Comparison of ENCODE assay signal across 8 cellular contexts in genomic region chr6:29926795-29927427, GRCh38. TPM values are rescaled to one million over a fixed set of nuclear protein-coding genes. Genes with fewer than 3 reads are reported as not detected.
DNase-seq lines count a peak whose midpoint lies in the region; ATAC-seq and TF ChIP-seq lines count a peak whose summit lies in the region.

No MANE protein-coding gene starts in this region.

- H3K27me3 ChIP-seq in AG04450 (ENCODE audit: control insufficient read depth, insufficient read depth, low read length): peaks cover 7% of the 10 kb centered on the region
- H3K27me3 ChIP-seq in MM.1S (replicated peaks; ENCODE audit: insufficient read depth, low read length): no peaks in the 10 kb centered on the region

- H3K4me1 ChIP-seq in MM.1S (ENCODE audit: low read length): no peaks in the 10 kb centered on the region

- TF ChIP-seq CTCF in AG04450 (IDR thresholded peaks at IDR 0.05; ENCODE audit: low read depth, low read length) (no peak), MM.1S (IDR thresholded peaks at IDR 0.05; ENCODE audit: low read length) (no peak)

- no peaks in the 10 kb centered on the region for H4K20me1 ChIP-seq in MM.1S (ENCODE audit: insufficient read depth, low read length)

- no peaks in the 10 kb centered on the region for H3K79me2 ChIP-seq in MM.1S (ENCODE audit: low read length)

- H3K27ac ChIP-seq in AG04450 (ENCODE audit: low read depth, low read length) (no peak overlapping the region), MM.1S (ENCODE audit: low read length) (no peak overlapping the region)

- CTCF ChIA-PET in AG04450 (lab: Charles Lee): no interaction called here

- no peak overlapping the region for H3K4me2 ChIP-seq in MM.1S (ENCODE audit: low read depth, low read length)

- DNase-seq in AG04450 (ENCODE audit: low read depth, low spot score) (no peak), MM.1S (peak; percentile 29), dermis blood vessel endothelial cell (peak; percentile 49), lung microvascular endothelial cell (ENCODE audit: low read depth in 2 of 2) (peak; percentile 55 to 61), NCI-H1417 (lab: John Stamatoyannopoulos, UW) (no peak)
- DNase-seq in activated CD4-positive, alpha-beta T cell treated with anti-CD3 and anti-CD28 coated beads, Interleukin-2, amount 50 U/mL, for 1 hour: peak; percentile 84
- peak; percentile 46 to 77 for DNase-seq in stimulated activated CD8-positive, alpha-beta memory T cell treated with anti-CD3 and anti-CD28 coated beads, Interleukin-15, amount 100 ng/mL, for 4 hours (ENCODE audit: low read depth in 2 of 2)

- H3F3A ChIP-seq in MM.1S (ENCODE audit: insufficient read depth, low read length): no peaks in the 10 kb centered on the region

- H3K36me3 ChIP-seq in MM.1S (replicated peaks; ENCODE audit: insufficient read depth, low read length): no peaks in the 10 kb centered on the region

- peak overlapping the region; percentile 62 for H3K4me3 ChIP-seq in AG04450 (ENCODE audit: low read depth, low read length)
- no peak overlapping the region for H3K4me3 ChIP-seq in MM.1S (ENCODE audit: low read length)

- no peak overlapping the region for H3K9ac ChIP-seq in MM.1S (ENCODE audit: low read length)

- H2AFZ ChIP-seq in MM.1S (ENCODE audit: low read length): no peak overlapping the region

- no peaks in the 10 kb centered on the region for H3K9me2 ChIP-seq in MM.1S (replicated peaks; ENCODE audit: insufficient read depth, low read length)

- H3K9me3 ChIP-seq in AG04450 (ENCODE audit: control insufficient read depth, insufficient read depth, low read length): peaks cover 4% of the 10 kb centered on the region; the same call in 1 of the 2 replicates
- no peaks in the 10 kb centered on the region for H3K9me3 ChIP-seq in MM.1S (replicated peaks; ENCODE audit: insufficient read depth, low read length)

- POLR2A ChIA-PET in AG04450 (lab: Yijun Ruan, JAX): no interaction called here

- peak; percentile 48 for ATAC-seq in GM19463 (IDR thresholded peaks at IDR 0.05; ENCODE audit: unreplicated experiment)

RNA-seq across cellular contexts. Expression of gene HLA-A, which starts 15.4 kb away (rescaled TPM):
- polyA plus RNA-seq in AG04450 (2011; rRNA removed): 368 and 445 TPM in 2 replicates
- polyA minus RNA-seq in AG04450 (2011; rRNA and poly(A)+ RNA removed): 80.3 and 107 TPM in 2 replicates
- total RNA-seq in dermis blood vessel endothelial cell: 595 and 927 TPM in 2 replicates
- 536 and 593 TPM in 2 replicates for total RNA-seq in lung microvascular endothelial cell

Comparison
In these comparisons a context has a peak if more than half of its experiments do, and no peak if none do; other contexts are left out.
1. DNase-seq: peak in MM.1S (single experiment), activated CD4-positive, alpha-beta T cell treated with anti-CD3 and anti-CD28 coated beads, Interleukin-2, amount 50 U/mL, for 1 hour (single experiment), dermis blood vessel endothelial cell (single experiment), lung microvascular endothelial cell (2 of 2) and stimulated activated CD8-positive, alpha-beta memory T cell treated with anti-CD3 and anti-CD28 coated beads, Interleukin-15, amount 100 ng/mL, for 4 hours (2 of 2); none in AG04450 (single experiment) and NCI-H1417 (0 of 3).